Comparison of ENCODE assay signal across 2 cellular contexts in genomic region chr6:46838033-46838432, GRCh38.
TF ChIP-seq lines count a peak whose summit lies in the region.

No MANE protein-coding gene starts in this region.

TF ChIP-seq in HepG2, 621 proteins besides CTCF, POLR2A, EP300 and RAD21:
- TF ChIP-seq MAFK (conservative IDR thresholded peaks at IDR 0.05 in 1 of 2, IDR thresholded peaks at IDR 0.05 in 1 of 2; ENCODE audit: low read length in 2 of 2) (peak; percentile 68 to 77), XBP1 (CRISPR knock-in tag; IDR thresholded peaks at IDR 0.05) (no peak), MAFF (IDR thresholded peaks at IDR 0.05; ENCODE audit: low read depth, low read length) (peak; percentile 72)
TF ChIP-seq in HepG2: peak in this region for 2.

TF ChIP-seq in K562, 482 proteins besides CTCF, POLR2A, EP300 and RAD21:
- TF ChIP-seq DMBX1 (CRISPR knock-in tag; IDR thresholded peaks at IDR 0.05; ENCODE audit: borderline replicate concordance) (no peak), ZNF316 (IDR thresholded peaks at IDR 0.05) (0 out of 2 replicates have a peak, but pooled peaks have one; percentile 8)
